Comparison of ENCODE assay signal across 19 cellular contexts in the genomic region with DNA sequence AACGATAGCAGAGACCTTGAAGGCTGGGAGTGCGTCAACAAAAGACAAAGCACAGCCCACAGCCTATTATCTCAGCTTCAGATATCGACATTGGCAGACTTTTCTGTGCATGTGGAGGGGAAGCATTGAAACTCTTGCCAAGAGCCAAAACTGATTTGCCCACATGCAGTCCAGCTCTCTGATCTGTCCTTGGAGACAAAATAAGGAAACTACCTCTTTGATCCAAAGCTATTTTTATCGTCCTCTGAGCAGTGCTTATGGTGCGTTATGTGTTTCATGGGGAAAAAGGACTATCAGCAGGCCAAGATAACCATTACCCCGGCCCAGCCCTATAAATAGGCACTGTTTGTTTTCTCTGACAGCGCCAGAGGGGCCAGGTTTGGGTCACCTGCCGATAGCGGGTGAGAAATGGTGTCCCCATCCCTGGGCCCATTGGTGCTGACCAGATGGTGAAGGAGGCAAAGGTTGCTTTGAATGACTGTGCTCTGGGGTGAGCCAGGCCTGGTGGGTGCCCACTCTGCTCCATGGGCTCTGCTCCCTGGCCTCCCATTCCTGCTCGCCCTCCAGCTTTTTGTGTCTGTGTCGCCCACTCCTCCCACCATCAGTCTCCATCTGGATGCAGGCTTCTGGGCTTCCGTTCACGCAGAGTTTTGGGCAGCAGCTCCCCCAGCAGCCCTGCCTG.
DNase-seq lines count a peak whose midpoint lies in the region; ATAC-seq and TF ChIP-seq lines count a peak whose summit lies in the region.
"Had no signal": no experiment of that assay in that cellular context is flagged by ENCODE, and none has a peak within 500 bp of the region (broad histone marks: within the 10 kb centered on the region; RNA-seq: fewer than 3 reads in every experiment).

No MANE protein-coding gene starts in this region.

- ATAC-seq in aorta (ENCODE audit: low FRiP score) (peak; percentile 20), GM18858 (IDR thresholded peaks at IDR 0.05; ENCODE audit: unreplicated experiment) (no peak), GM19395 (IDR thresholded peaks at IDR 0.05; ENCODE audit: unreplicated experiment) (no peak)
- ATAC-seq: activated CD4-positive, CD25-positive, alpha-beta regulatory T cell treated with anti-CD3 and anti-CD28 coated beads, Interleukin-2, amount 50 U/mL, for 24 hours; activated naive CD8-positive, alpha-beta T cell treated with anti-CD3 and anti-CD28 coated beads, Interleukin-2, amount 50 U/mL, for 24 hours had no signal

- intact Hi-C loops in aorta (cut with DNase I) = no loop called here

- 11 to 17% methylated on average over 13 of the region's 13 CpGs for WGBS in aorta, 2 donors

- peak; percentile 53 for DNase-seq in activated effector memory CD4-positive, alpha-beta T cell treated with anti-CD3 and anti-CD28 coated beads, Interleukin-2, amount 50 U/mL, for 16 hours
- no peak for DNase-seq in activated effector memory CD4-positive, alpha-beta T cell treated with Interleukin-2 at 50 U/mL for 16 hours
- DNase-seq in erythroblast (lab: John Stamatoyannopoulos, UW) (peak; percentile 15 to 69), mesenteric fat pad (ENCODE audit: low spot score) (peak; percentile 76), aorta (no peak), 8988T (no peak)
- DNase-seq: ACHN; activated CD8-positive, alpha-beta memory T cell treated with anti-CD3 and anti-CD28 coated beads, Interleukin-2, amount 50 U/mL, for 4 hours; activated naive CD8-positive, alpha-beta T cell treated with anti-CD3 and anti-CD28 coated beads, Interleukin-2, amount 50 U/mL, for 24 hours; Caco-2; naive B cell; NCI-H526; RPMI8226 had no signal

- no peak for TF ChIP-seq POLR2A in erythroblast (IDR thresholded peaks at IDR 0.05; ENCODE audit: low read length)

- no peaks in the 10 kb centered on the region for H3K36me3 ChIP-seq in aorta (ENCODE audit: control insufficient read depth in 1 of 2, insufficient read depth in 2 of 2, low read length in 1 of 2)
- H3K36me3 ChIP-seq: esophagus muscularis mucosa had no signal

- H3K4me3 ChIP-seq in aorta (ENCODE audit: low read length in 2 of 2) = no peak overlapping the region
- H3K4me3 ChIP-seq: esophagus muscularis mucosa, hepatocyte had no signal

- H3K9me3 ChIP-seq in aorta (ENCODE audit: control insufficient read depth, low read length) = no peaks in the 10 kb centered on the region
- H3K9me3 ChIP-seq: Caco-2 had no signal

- H3K4me1 ChIP-seq in aorta (ENCODE audit: control insufficient read depth in 1 of 2, insufficient read depth in 2 of 2, low read length in 2 of 2) = no peaks in the 10 kb centered on the region
- H3K4me1 ChIP-seq: Caco-2 had no signal

- H3K27ac ChIP-seq in aorta (ENCODE audit: low read depth in 1 of 2, low read length in 2 of 2) = no peak overlapping the region
- H3K27ac ChIP-seq: esophagus muscularis mucosa, hepatocyte, KMS-11 had no signal

- H3K27me3 ChIP-seq in aorta (ENCODE audit: control insufficient read depth in 1 of 2, insufficient read depth in 2 of 2, low read length in 1 of 2) = no peaks in the 10 kb centered on the region
- H3K27me3 ChIP-seq: hepatocyte had no signal

Comparison
In these comparisons a context has a peak if more than half of its experiments do, and no peak if none do; other contexts are left out.
1. DNase-seq: peak in activated effector memory CD4-positive, alpha-beta T cell treated with anti-CD3 and anti-CD28 coated beads, Interleukin-2, amount 50 U/mL, for 16 hours (single experiment), erythroblast (2 of 2) and mesenteric fat pad (single experiment); none in activated effector memory CD4-positive, alpha-beta T cell treated with Interleukin-2 at 50 U/mL for 16 hours (single experiment), aorta (0 of 2) and 8988T (single experiment).